15 cellular contexts compared by ENCODE assay signal in the genomic region with DNA sequence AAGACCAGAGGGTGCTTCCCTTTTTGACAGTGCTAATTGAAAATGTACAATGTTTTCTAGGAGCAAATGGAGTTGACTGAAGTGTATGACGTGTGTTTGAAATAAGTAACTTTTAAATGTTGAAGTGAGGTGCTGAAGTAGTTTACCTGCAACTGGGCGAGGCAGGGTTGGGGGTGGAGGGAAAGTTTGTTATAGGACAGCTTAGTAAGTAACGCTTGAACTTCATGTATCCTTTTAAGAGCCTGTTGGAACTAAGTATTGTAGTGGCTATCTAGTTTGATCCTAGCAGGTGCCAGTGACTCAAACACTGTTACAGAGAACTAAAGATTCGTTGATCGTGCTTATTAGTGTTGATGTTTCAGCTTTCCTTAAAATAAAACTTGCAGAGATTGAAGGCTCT. TPM values are rescaled to one million over a fixed set of nuclear protein-coding genes. Genes with fewer than 3 reads are reported as not detected.
DNase-seq lines count a peak whose midpoint lies in the region; ATAC-seq, FAIRE-seq and TF ChIP-seq lines count a peak whose summit lies in the region.
"Had no signal": no experiment of that assay in that cellular context is flagged by ENCODE, and none has a peak within 500 bp of the region (broad histone marks: within the 10 kb centered on the region; RNA-seq: fewer than 3 reads in every experiment).

No MANE protein-coding gene starts in this region.

- H2BK5ac ChIP-seq in H1 (ENCODE audit: low read depth, low read length) = no peak overlapping the region

- H4K5ac ChIP-seq in H1 (ENCODE audit: insufficient read length, low read depth, low read length) = no peak overlapping the region

- H3K56ac ChIP-seq in H1 (replicated peaks; ENCODE audit: insufficient read length, low read depth, low read length) = no peak overlapping the region

- H3K18ac ChIP-seq in H1 (ENCODE audit: extremely low read depth, low read length) = no peak overlapping the region

- H3K9ac ChIP-seq in H1 (replicated peaks in 1 of 4; ENCODE audit: extremely low read depth in 1 of 4, low read depth in 3 of 4, low read length in 3 of 4) = no peak overlapping the region
- H3K9ac ChIP-seq: BLaER1 treated with 17β-estradiol and CSF1 and Interleukin-3, amounts not matched to agents 10 nM and 100 nM had no signal

- peak; percentile 94 for ATAC-seq in lower lobe of right lung
- ATAC-seq in upper lobe of left lung (ENCODE audit: low FRiP score in 2 of 2) = peak; percentile 60 to 92
- no peak for ATAC-seq in HG02885 (IDR thresholded peaks at IDR 0.05; ENCODE audit: poor library complexity, unreplicated experiment)
- ATAC-seq: GM23338 had no signal

- TF ChIP-seq RAD21 in H1 (IDR thresholded peaks at IDR 0.05 in 1 of 2, conservative IDR thresholded peaks at IDR 0.05 in 1 of 2; ENCODE audit: low read depth in 2 of 2, low read length in 2 of 2) = no peak

- no peak overlapping the region for H4K91ac ChIP-seq in H1 (replicated peaks; ENCODE audit: insufficient read length, low read length)

- no peak overlapping the region for H3K27ac ChIP-seq in H1 (ENCODE audit: low read depth, low read length)
- H3K27ac ChIP-seq in lower lobe of right lung = no peak overlapping the region
- no peak overlapping the region for H3K27ac ChIP-seq in upper lobe of left lung
- no peak overlapping the region for H3K27ac ChIP-seq in effector memory CD4-positive, alpha-beta T cell (ENCODE audit: insufficient read depth, low read length, poor library complexity, severe bottlenecking)
- H3K27ac ChIP-seq: BLaER1 treated with 17β-estradiol and CSF1 and Interleukin-3, amounts not matched to agents 10 nM and 100 nM; HL-60 had no signal

- H3K14ac ChIP-seq in H1 (ENCODE audit: insufficient read length) = no peak overlapping the region

- peaks cover 4% of the 10 kb centered on the region for H3K23me2 ChIP-seq in H1 (ENCODE audit: low read depth, low read length)

- FAIRE-seq in GM12892 (lab: Jason Lieb, UNC) = peak; percentile 62
- FAIRE-seq in H1 (lab: Jason Lieb, UNC) = peak; percentile 39

- H3K27me3 ChIP-seq in H1 (replicated peaks in 1 of 4; ENCODE audit: control insufficient read depth in 3 of 4, extremely low read depth in 1 of 4, insufficient read depth in 3 of 4, low read length in 3 of 4) = no peaks in the 10 kb centered on the region
- H3K27me3 ChIP-seq in lower lobe of right lung (ENCODE audit: low read depth) = no peaks in the 10 kb centered on the region
- H3K27me3 ChIP-seq in upper lobe of left lung = no peaks in the 10 kb centered on the region
- H3K27me3 ChIP-seq in effector memory CD4-positive, alpha-beta T cell (replicated peaks; ENCODE audit: control insufficient read depth, insufficient read depth, low read length, poor library complexity, severe bottlenecking) = no peaks in the 10 kb centered on the region
- H3K27me3 ChIP-seq: BLaER1 treated with 17β-estradiol and CSF1 and Interleukin-3, amounts not matched to agents 10 nM and 100 nM had no signal

- TF ChIP-seq CTCF in H1 (IDR thresholded peaks at IDR 0.05; ENCODE audit: control extremely low read depth in 1 of 3, insufficient read depth in 1 of 3, low read depth in 1 of 3, low read length in 3 of 3) (no peak), lower lobe of right lung (IDR thresholded peaks at IDR 0.05) (no peak), upper lobe of left lung (IDR thresholded peaks at IDR 0.05) (no peak)

- no peaks in the 10 kb centered on the region; the same call in 1 of the 2 replicates for H3K79me1 ChIP-seq in H1 (ENCODE audit: low read depth, low read length)

- WGBS in H1 (ENCODE audit: extremely low coverage in 1 of 2, insufficient coverage in 1 of 2, insufficient read length in 1 of 2, insufficient replicate concordance in 2 of 2, low coverage in 1 of 2, low lambda C conversion rate in 2 of 2, missing lambda C conversion rate in 1 of 2), 2 experiments = 89% methylated on average over 5 of the region's 5 CpGs; no CpG with 5 or more reads in 1 of the 2 experiments
- 57 to 79% methylated on average over 5 of the region's 5 CpGs for WGBS in upper lobe of left lung, 2 donors

- peaks cover 8 to 16% of the 10 kb centered on the region in 2 experiments for H4K20me1 ChIP-seq in H1 (replicated peaks in 1 of 2; ENCODE audit: control insufficient read depth in 1 of 2, insufficient read depth in 2 of 2, low read length in 2 of 2)

- CTCF ChIA-PET in H1 (lab: Charles Lee; ENCODE audit: partially characterized antibody) = no interaction called here

- peaks cover 10 to 11% of the 10 kb centered on the region in 2 experiments; a peak in 3 of 4 replicates for H3K9me3 ChIP-seq in H1 (ENCODE audit: insufficient read depth in 2 of 2, low read depth in 1 of 2, low read length in 1 of 2)
- H3K9me3 ChIP-seq in lower lobe of right lung = no peaks in the 10 kb centered on the region
- H3K9me3 ChIP-seq in upper lobe of left lung = no peaks in the 10 kb centered on the region
- H3K9me3 ChIP-seq in effector memory CD4-positive, alpha-beta T cell (ENCODE audit: control insufficient read depth, low read length) = no peaks in the 10 kb centered on the region

- no peak overlapping the region for H2BK120ac ChIP-seq in H1 (replicated peaks; ENCODE audit: low read depth, low read length)

- H2BK15ac ChIP-seq in H1 (ENCODE audit: low read length) = no peak overlapping the region

- H3K79me2 ChIP-seq in H1 (ENCODE audit: control insufficient read depth in 1 of 2, insufficient read depth in 2 of 2, low read length in 2 of 2) = peaks cover 0 to 84% of the 10 kb centered on the region in 2 experiments; a peak in 3 of 4 replicates

- no peak overlapping the region for H3K4me2 ChIP-seq in H1 (ENCODE audit: insufficient read depth in 1 of 2, low read depth in 2 of 2, low read length in 2 of 2)
- H3K4me2 ChIP-seq: BLaER1 treated with 17β-estradiol and CSF1 and Interleukin-3, amounts not matched to agents 10 nM and 100 nM; GM23338 had no signal

- H3K4ac ChIP-seq in H1 (replicated peaks; ENCODE audit: insufficient read length, low read depth, low read length) = no peak overlapping the region

- no peak overlapping the region for H2BK12ac ChIP-seq in H1 (ENCODE audit: low read depth, low read length)

- H2BK20ac ChIP-seq in H1 (ENCODE audit: low read length) = no peak overlapping the region

- POLR2A ChIA-PET in H1 (lab: Charles Lee; ENCODE audit: partially characterized antibody) = no interaction called here

- no peak overlapping the region for H2AFZ ChIP-seq in H1 (ENCODE audit: low read length)
- H2AFZ ChIP-seq: GM23338 had no signal

- DNase-seq in GM12892 (ENCODE audit: insufficient read length) = no peak
- no peak for DNase-seq in H1 (ENCODE audit: low read depth in 1 of 2, low spot score in 2 of 2)
- peak; percentile 77 for DNase-seq in lower lobe of right lung
- peak in 1 of 2 donors; percentile 80 for DNase-seq in upper lobe of left lung
- no peak for DNase-seq in effector memory CD4-positive, alpha-beta T cell
- no peak for DNase-seq in midbrain (lab: John Stamatoyannopoulos, UW)
- DNase-seq: 8988T; ACHN; CD4-positive, CD25-positive, alpha-beta regulatory T cell; DMS53; H9 had no signal

- H4K8ac ChIP-seq in H1 (ENCODE audit: extremely low read depth, insufficient read depth, low read length) = no peak overlapping the region

- intact Hi-C loops in lower lobe of right lung (cut with DNase I) = no loop called here

- H3K23ac ChIP-seq in H1 (ENCODE audit: insufficient read length) = no peak overlapping the region

- no peak for TF ChIP-seq EP300 in H1 (IDR thresholded peaks at IDR 0.05; ENCODE audit: borderline replicate concordance in 1 of 2, low read depth in 2 of 2, low read length in 2 of 2)
- TF ChIP-seq EP300 in upper lobe of left lung (IDR thresholded peaks at IDR 0.05) = peak in 3 of 4 donors; percentile 26 to 65 (median 30)

- H3K36me3 ChIP-seq in H1 (ENCODE audit: control insufficient read depth in 2 of 4, insufficient read depth in 4 of 4, low read length in 3 of 4) = peaks cover 0 to 15% (median 7%) of the 10 kb centered on the region in 4 experiments; a peak in 5 of 8 replicates
- H3K36me3 ChIP-seq in lower lobe of right lung = no peaks in the 10 kb centered on the region
- H3K36me3 ChIP-seq in upper lobe of left lung = no peaks in the 10 kb centered on the region
- no peaks in the 10 kb centered on the region for H3K36me3 ChIP-seq in effector memory CD4-positive, alpha-beta T cell (ENCODE audit: control insufficient read depth, insufficient read depth, low read length)

- no peak overlapping the region for H2AK5ac ChIP-seq in H1 (ENCODE audit: low read depth, low read length)

- H3K4me3 ChIP-seq in H1 (ENCODE audit: extremely low read depth in 1 of 4, insufficient read depth in 2 of 4, low read depth in 3 of 4, low read length in 4 of 4) (no peak overlapping the region), lower lobe of right lung (no peak overlapping the region), upper lobe of left lung (no peak overlapping the region)
- H3K4me3 ChIP-seq in effector memory CD4-positive, alpha-beta T cell (ENCODE audit: insufficient read depth, low read depth, low read length, poor library complexity, severe bottlenecking) = no peak overlapping the region
- H3K4me3 ChIP-seq: BLaER1 treated with 17β-estradiol and CSF1 and Interleukin-3, amounts not matched to agents 10 nM and 100 nM; GM23338 had no signal

- H3K4me1 ChIP-seq in H1 (replicated peaks in 1 of 4; ENCODE audit: control insufficient read depth in 3 of 4, insufficient read depth in 4 of 4, low read length in 3 of 4) = 0 out of 7 replicates have a peak, but pooled peaks cover 0 to 3% (median 0%) of the 10 kb centered on the region in 4 experiments
- H3K4me1 ChIP-seq in lower lobe of right lung = peaks cover 18% of the 10 kb centered on the region
- H3K4me1 ChIP-seq in upper lobe of left lung = peaks cover 0 to 15% (median 10%) of the 10 kb centered on the region in 4 donors
- peaks cover 8% of the 10 kb centered on the region for H3K4me1 ChIP-seq in effector memory CD4-positive, alpha-beta T cell (ENCODE audit: control insufficient read depth, insufficient read depth, low read length, poor library complexity, severe bottlenecking)

- TF ChIP-seq POLR2A in GM12892 (IDR thresholded peaks at IDR 0.05; ENCODE audit: low read depth, low read length) = no peak
- TF ChIP-seq POLR2A in H1 (IDR thresholded peaks at IDR 0.05; ENCODE audit: control extremely low read depth in 1 of 2, low read depth in 2 of 2, low read length in 2 of 2) = no peak
- TF ChIP-seq POLR2A in upper lobe of left lung (IDR thresholded peaks at IDR 0.05) = peak in 1 of 4 donors; percentile 13

RNA-seq across cellular contexts. Expression of gene SLAIN1, which starts 5.9 kb away (rescaled TPM):
- 70.8 TPM for polyA plus RNA-seq in GM12892 (2012; ENCODE audit: missing spikeins)
- total RNA-seq in H1 (2021; fragmentation: NEBNext Ultra II Directional; extraction: Animal tissue kit (Norgen Biotek cat#: 25700)) = 37.0 and 37.7 TPM in 2 replicates
- polyA plus RNA-seq in H1 (2011; rRNA removed) = 19.3 and 35.0 TPM in 2 replicates
- polyA plus RNA-seq in H1 (2011; cell fraction: cytosol; rRNA removed) = 27.2 TPM
- 19.7 TPM for polyA plus RNA-seq in H1 (2011; cell fraction: nucleus; rRNA removed)
- 24.8 to 30.1 TPM (median 27.7 TPM) in 4 replicates for polyA plus RNA-seq in H1 (2012, experiment 1 of 2)
- 14.9 TPM for polyA plus RNA-seq in H1 (2012, experiment 2 of 2)
- 39.4 TPM for polyA plus RNA-seq in H1 (2013, experiment 1 of 2)
- polyA plus RNA-seq in H1 (2013, experiment 2 of 2) = 37.6 TPM
- 66.5 and 85.6 TPM in 2 replicates for polyA minus RNA-seq in H1 (2011; rRNA and poly(A)+ RNA removed)
- 19.5 TPM for polyA minus RNA-seq in H1 (2011; cell fraction: cytosol; rRNA and poly(A)+ RNA removed)
- polyA minus RNA-seq in H1 (2011; cell fraction: nucleus; rRNA and poly(A)+ RNA removed) = 96.4 TPM
- 16.4 TPM for total RNA-seq in lower lobe of right lung
- total RNA-seq in upper lobe of left lung = 10 to 100 TPM; 10.6 to 35.6 (median 21.4) TPM
